Comparison of ENCODE assay signal across 1 cellular context in the genomic region with DNA sequence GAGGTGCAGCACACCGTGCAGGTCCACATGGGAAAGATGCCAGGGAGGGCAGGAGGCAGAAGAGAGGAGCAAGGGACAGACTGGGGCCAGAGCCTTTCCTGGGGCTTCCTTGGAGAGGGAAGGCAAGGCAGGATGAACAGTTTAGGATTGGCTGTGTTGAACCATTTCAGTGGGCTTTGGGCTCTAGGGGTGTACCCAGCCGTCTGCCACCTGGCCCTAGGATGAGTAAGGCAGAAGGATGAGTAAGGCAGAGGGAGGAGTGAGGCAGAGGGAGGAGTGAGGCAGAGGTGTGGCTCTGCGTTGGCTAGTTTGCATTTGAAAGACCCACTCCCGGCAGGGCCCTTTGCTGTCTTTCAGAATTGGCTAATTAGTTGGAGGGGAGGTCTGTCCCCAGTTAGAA.
TF ChIP-seq lines count a peak whose summit lies in the region.

No MANE protein-coding gene starts in this region.

TF ChIP-seq in HCT116, 20 proteins besides CTCF, POLR2A, EP300 and RAD21 (continued from another document):
- peak; percentile 32; the same call in 1 of the 2 replicates for TF ChIP-seq JUND (IDR thresholded peaks at IDR 0.05)
- TF ChIP-seq SRF (IDR thresholded peaks at IDR 0.05; ENCODE audit: low read depth) = no peak
- no peak for TF ChIP-seq SIN3A (IDR thresholded peaks at IDR 0.05; ENCODE audit: low read depth)
TF ChIP-seq in HCT116: peak in this region for 4.
